In the genomic region with DNA sequence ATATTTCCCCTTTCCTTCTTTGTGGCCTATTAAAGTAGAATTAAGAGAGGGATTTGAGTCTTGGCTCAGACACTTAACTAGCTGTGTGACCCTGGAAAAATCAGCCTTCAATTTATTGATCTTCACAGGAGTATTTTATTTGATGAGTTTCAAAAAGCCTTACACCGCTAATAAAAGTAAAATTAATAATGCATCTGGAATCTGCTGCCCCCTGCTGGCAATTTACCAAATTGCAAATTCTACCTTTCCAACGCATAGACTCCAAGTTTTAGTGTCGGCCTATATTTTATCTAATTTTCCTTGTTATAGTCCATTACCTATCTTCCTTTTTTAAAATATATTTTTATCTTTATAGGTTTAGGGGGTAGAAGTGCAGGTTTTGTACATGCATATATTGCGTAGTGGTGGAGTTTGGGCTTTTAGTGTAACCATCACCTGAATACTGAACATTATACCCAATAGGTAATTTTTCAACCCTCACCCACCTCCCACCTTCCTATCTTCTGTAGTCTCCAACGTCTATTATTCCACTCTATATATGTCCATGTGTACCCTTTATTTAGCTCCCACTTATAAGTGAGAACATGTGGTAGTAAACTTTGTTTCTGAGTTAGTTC, we compare ENCODE assay signal across 8 cellular contexts.
DNase-seq lines count a peak whose midpoint lies in the region; TF ChIP-seq lines count a peak whose summit lies in the region.

No MANE protein-coding gene starts in this region.

- no peaks in the 10 kb centered on the region for H3K9me3 Mint-ChIP-seq in activated T-cell treated with anti-CD3 and anti-CD28 coated beads, Interleukin-2, amount 50 U/mL, for 24 hours

- peak; percentile 57 for TF ChIP-seq CTCF in foreskin fibroblast (IDR thresholded peaks at IDR 0.05; ENCODE audit: low read depth, low read length)
- TF ChIP-seq CTCF in retinal pigment epithelial cell (conservative IDR thresholded peaks at IDR 0.05; ENCODE audit: low read depth, low read length) = peak; percentile 68

- H3K27ac Mint-ChIP-seq in activated T-cell treated with anti-CD3 and anti-CD28 coated beads, Interleukin-2, amount 50 U/mL, for 24 hours = no peak overlapping the region

- H3K4me3 Mint-ChIP-seq in activated T-cell treated with anti-CD3 and anti-CD28 coated beads, Interleukin-2, amount 50 U/mL, for 24 hours = no peak overlapping the region

- H3K4me1 Mint-ChIP-seq in activated T-cell treated with anti-CD3 and anti-CD28 coated beads, Interleukin-2, amount 50 U/mL, for 24 hours (ENCODE audit: low read depth) = peaks cover 2% of the 10 kb centered on the region

- peaks cover 9% of the 10 kb centered on the region for H3K36me3 Mint-ChIP-seq in activated T-cell treated with anti-CD3 and anti-CD28 coated beads, Interleukin-2, amount 50 U/mL, for 24 hours (ENCODE audit: low read depth)

- H3K4me3 ChIP-seq in foreskin fibroblast (ENCODE audit: low read depth in 1 of 2, low read length in 2 of 2) (no peak overlapping the region), retinal pigment epithelial cell (ENCODE audit: low read length) (no peak overlapping the region)

- H3K27me3 Mint-ChIP-seq in activated T-cell treated with anti-CD3 and anti-CD28 coated beads, Interleukin-2, amount 50 U/mL, for 24 hours = no peaks in the 10 kb centered on the region

- DNase-seq in activated CD4-positive, alpha-beta T cell treated with anti-CD3 and anti-CD28 coated beads for 24 hours (ENCODE audit: low read depth in 2 of 2) = peak; percentile 30 to 53
- no peak for DNase-seq in activated CD4-positive, alpha-beta T cell treated with anti-CD3 and anti-CD28 coated beads for 1 hour
- DNase-seq in NCI-H69 (lab: John Stamatoyannopoulos, UW) = peak; percentile 8
- DNase-seq in activated T-cell treated with anti-CD3 and anti-CD28 coated beads, Interleukin-2, amount 50 U/mL, for 24 hours = peak; percentile 47
- DNase-seq in foreskin fibroblast = peak in 1 of 2 donors; percentile 74
- no peak for DNase-seq in retinal pigment epithelial cell (ENCODE audit: low read depth)
- DNase-seq in foreskin melanocyte = no peak
- DNase-seq in HPDE6-E6E7 (ENCODE audit: extremely low spot score) = no peak

Comparison
In these comparisons a context has a peak if more than half of its experiments do, and no peak if none do; other contexts are left out.
1. DNase-seq: peak in activated CD4-positive, alpha-beta T cell treated with anti-CD3 and anti-CD28 coated beads for 24 hours (2 of 2), NCI-H69 (single experiment) and activated T-cell treated with anti-CD3 and anti-CD28 coated beads, Interleukin-2, amount 50 U/mL, for 24 hours (single experiment); none in activated CD4-positive, alpha-beta T cell treated with anti-CD3 and anti-CD28 coated beads for 1 hour (single experiment), retinal pigment epithelial cell (single experiment), foreskin melanocyte (single experiment) and HPDE6-E6E7 (single experiment).